12 cellular contexts compared by ENCODE assay signal in genomic region chr7:154909241-154910105, GRCh38.
DNase-seq lines count a peak whose midpoint lies in the region; TF ChIP-seq lines count a peak whose summit lies in the region.
"Had no signal": no experiment of that assay in that cellular context is flagged by ENCODE, and none has a peak within 500 bp of the region (broad histone marks: within the 10 kb centered on the region; RNA-seq: fewer than 3 reads in every experiment).

No MANE protein-coding gene starts in this region.

- H3K27ac Mint-ChIP-seq in chondrocyte (ENCODE audit: unreplicated experiment) = no peak overlapping the region
- H3K27ac Mint-ChIP-seq: CD4-positive, alpha-beta T cell; H9 had no signal

- H3K4me3 Mint-ChIP-seq in chondrocyte (ENCODE audit: unreplicated experiment) = no peak overlapping the region
- H3K4me3 Mint-ChIP-seq: CD4-positive, alpha-beta T cell; H9 had no signal

- intact Hi-C loops in spleen (cut with DNase I; ENCODE audit: low total_unique reads) = no loop called here
- intact Hi-C loops in transverse colon (cut with DNase I; ENCODE audit: low total_unique reads) = no loop called here

- peaks cover 5% of the 10 kb centered on the region for H3K27me3 Mint-ChIP-seq in chondrocyte (ENCODE audit: low read depth)

- H3K9me3 ChIP-seq in Loucy (ENCODE audit: insufficient read depth, low read depth, low read length) = no peaks in the 10 kb centered on the region
- H3K9me3 ChIP-seq in spleen = peaks cover 0 to 18% (median 2%) of the 10 kb centered on the region in 8 donors
- H3K9me3 ChIP-seq in transverse colon = no peaks in the 10 kb centered on the region

- H3F3A ChIP-seq in Loucy (ENCODE audit: low read depth) = 0 out of 2 replicates have a peak, but pooled peaks cover 6% of the 10 kb centered on the region

- in situ Hi-C loops in transverse colon (cut with MboI; ENCODE audit: low pct_ligation_motif_present in 1 of 4, low pct_unique_long_range_greater_than_20kb in 1 of 4, low sequenced_read_pairs in 3 of 4) = loop anchor here in 2 of 4 donors (25.0 kb wide), 2 partner anchors 278 to 453 kb away; no protein-coding TSS in a partner anchor

- H3K36me3 ChIP-seq in Loucy (ENCODE audit: insufficient read depth, low read length) = no peaks in the 10 kb centered on the region
- H3K36me3 ChIP-seq in spleen = no peaks in the 10 kb centered on the region
- H3K36me3 ChIP-seq in transverse colon = no peaks in the 10 kb centered on the region

- H3K4me1 ChIP-seq in Loucy (ENCODE audit: insufficient read depth, low read length, poor library complexity, severe bottlenecking) (peaks cover 12% of the 10 kb centered on the region), spleen (peaks cover 6 to 11% (median 9%) of the 10 kb centered on the region in 6 donors), transverse colon (peaks cover 0 to 7% (median 3%) of the 10 kb centered on the region in 4 donors)
- H3K4me1 ChIP-seq: Caco-2 had no signal

- H3K9me2 ChIP-seq in Loucy (replicated peaks; ENCODE audit: low read depth, low read length) = no peaks in the 10 kb centered on the region

- H3K4me2 ChIP-seq in Loucy (ENCODE audit: low read depth, low read length, poor library complexity, severe bottlenecking) = peak overlapping the region; percentile 71

- no peak for TF ChIP-seq POLR2A in spleen (IDR thresholded peaks at IDR 0.05)
- no peak for TF ChIP-seq POLR2A in transverse colon (IDR thresholded peaks at IDR 0.05)

- H3K27ac ChIP-seq in spleen = no peak overlapping the region
- H3K27ac ChIP-seq in transverse colon = no peak overlapping the region
- H3K27ac ChIP-seq: C4-2B had no signal

- H3K27me3 ChIP-seq in Loucy (ENCODE audit: insufficient read depth, low read length, poor library complexity, severe bottlenecking) (no peaks in the 10 kb centered on the region), spleen (replicated peaks in 1 of 7) (peaks cover 0 to 40% (median 7%) of the 10 kb centered on the region in 7 donors), transverse colon (peaks cover 7% of the 10 kb centered on the region)

- H3K79me2 ChIP-seq in Loucy (ENCODE audit: insufficient read depth, low read length) = no peaks in the 10 kb centered on the region

- TF ChIP-seq EP300 in transverse colon (IDR thresholded peaks at IDR 0.05; ENCODE audit: low read depth) = no peak

- no peak overlapping the region for H2AFZ ChIP-seq in Loucy (ENCODE audit: low read length)

- WGBS in spleen, 5 donors = 78 to 87% (median 82%) methylated on average over 20 to 26 of the region's 26 CpGs
- WGBS in transverse colon (ENCODE audit: low coverage in 1 of 2), 2 donors = 81 to 94% methylated on average over 7 to 26 of the region's 26 CpGs

- no peak for TF ChIP-seq CTCF in Loucy (conservative IDR thresholded peaks at IDR 0.05; ENCODE audit: low read length)
- TF ChIP-seq CTCF in chondrocyte (IDR thresholded peaks at IDR 0.05) = no peak
- no peak for TF ChIP-seq CTCF in spleen (IDR thresholded peaks at IDR 0.05 in 8 of 11, conservative IDR thresholded peaks at IDR 0.05 in 3 of 11)
- TF ChIP-seq CTCF in transverse colon (IDR thresholded peaks at IDR 0.05) = no peak

- peaks cover 10% of the 10 kb centered on the region for H3K9me3 Mint-ChIP-seq in chondrocyte (ENCODE audit: low read depth)
- H3K9me3 Mint-ChIP-seq: CD4-positive, alpha-beta T cell had no signal

- no peaks in the 10 kb centered on the region for H4K20me1 ChIP-seq in Loucy (ENCODE audit: insufficient read depth, low read length, poor library complexity, severe bottlenecking)

- H3K4me1 Mint-ChIP-seq in chondrocyte (ENCODE audit: low read depth) = no peaks in the 10 kb centered on the region

- no peak overlapping the region for H3K9ac ChIP-seq in Loucy (ENCODE audit: low read depth, low read length, poor library complexity, severe bottlenecking)

- no peaks in the 10 kb centered on the region for H3K36me3 Mint-ChIP-seq in chondrocyte (ENCODE audit: low read depth)

- DNase-seq in chondrocyte (ENCODE audit: low spot score) (peak; percentile 69), mesenteric fat pad (ENCODE audit: low spot score) (peak; percentile 62), spleen (peak; percentile 62), transverse colon (no peak), SK-N-DZ (ENCODE audit: low spot score) (no peak)
- DNase-seq: ACHN; AML-193; Caco-2; CD4-positive, alpha-beta T cell; H9 had no signal

- H3K4me3 ChIP-seq in Loucy (ENCODE audit: low read length, poor library complexity, severe bottlenecking) = no peak overlapping the region
- no peak overlapping the region for H3K4me3 ChIP-seq in spleen
- no peak overlapping the region for H3K4me3 ChIP-seq in transverse colon

Comparison
In these comparisons a context has a peak if more than half of its experiments do, and no peak if none do; other contexts are left out.
1. DNase-seq: peak in chondrocyte (single experiment), mesenteric fat pad (single experiment) and spleen (single experiment); none in transverse colon (single experiment) and SK-N-DZ (single experiment).